Comparison of ENCODE assay signal across 15 cellular contexts in the genomic region with DNA sequence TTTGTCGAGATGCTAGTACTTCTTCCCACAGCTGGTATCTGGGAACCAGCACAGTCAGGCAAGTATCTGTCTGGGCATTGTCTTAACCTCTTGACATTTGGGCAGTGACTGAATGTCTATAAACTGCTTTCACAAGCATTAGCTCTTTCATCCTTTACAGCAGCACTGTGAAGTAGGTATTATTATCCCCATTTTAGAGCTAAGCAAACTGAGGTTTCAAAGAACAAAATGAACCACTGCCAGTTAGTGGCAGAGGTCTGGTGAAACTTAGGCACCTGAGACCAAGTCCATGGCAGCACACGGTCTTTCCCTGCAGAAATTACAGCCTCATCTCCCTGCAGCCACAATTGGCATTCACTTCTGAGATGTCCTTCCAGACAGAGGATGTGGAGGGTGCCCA.
DNase-seq lines count a peak whose midpoint lies in the region; ATAC-seq, FAIRE-seq and TF ChIP-seq lines count a peak whose summit lies in the region.
"Had no signal": no experiment of that assay in that cellular context is flagged by ENCODE, and none has a peak within 500 bp of the region (broad histone marks: within the 10 kb centered on the region; RNA-seq: fewer than 3 reads in every experiment).

No MANE protein-coding gene starts in this region.

- in situ Hi-C loops in HepG2 (cut with HindIII; ENCODE audit: extremely low pct_ligation_motif_present, low pct_unique_long_range_greater_than_20kb), result no loop called here

- TF ChIP-seq CTCF in HepG2 (CRISPR knock-in tag; IDR thresholded peaks at IDR 0.05), result no peak
- no peak for TF ChIP-seq CTCF in right lobe of liver (IDR thresholded peaks at IDR 0.05)
- 0 out of 2 replicates have a peak, but pooled peaks have one; percentile 22 for TF ChIP-seq CTCF in OCI-LY7 (conservative IDR thresholded peaks at IDR 0.05; ENCODE audit: low read length)
- TF ChIP-seq CTCF in VCaP (conservative IDR thresholded peaks at IDR 0.05), result peak; percentile 37

- H3K9me3 ChIP-seq in HepG2 (ENCODE audit: low read length) (no peaks in the 10 kb centered on the region), right lobe of liver (no peaks in the 10 kb centered on the region), OCI-LY7 (ENCODE audit: low read length) (no peaks in the 10 kb centered on the region)

- BruUV-seq in HepG2 (replicated peaks; lab: Mats Ljungman, UMichigan) (no TSS peak), OCI-LY7 (replicated peaks; lab: Mats Ljungman, UMichigan) (no TSS peak)

- no peak overlapping the region for H3K9ac ChIP-seq in HepG2 (ENCODE audit: insufficient read depth, low read depth, low read length)
- H3K9ac ChIP-seq: GM23248 had no signal

- no peak for TF ChIP-seq EP300 in HepG2 (IDR thresholded peaks at IDR 0.05; ENCODE audit: low read depth in 2 of 2, low read length in 2 of 2)
- TF ChIP-seq EP300 in HepG2 (CRISPR knock-in tag; IDR thresholded peaks at IDR 0.05; ENCODE audit: borderline replicate concordance), result no peak

- H2AFZ ChIP-seq in HepG2 (ENCODE audit: low read length), result no peak overlapping the region
- H2AFZ ChIP-seq in OCI-LY7 (ENCODE audit: low read length), result no peak overlapping the region
- H2AFZ ChIP-seq: GM23248 had no signal

- H3K9me2 ChIP-seq in OCI-LY7 (ENCODE audit: insufficient read depth, low read length), result no peaks in the 10 kb centered on the region

- WGBS in HepG2 (ENCODE audit: low lambda C conversion rate), result 20% methylated on average over 2 of the region's 2 CpGs
- WGBS in right lobe of liver (ENCODE audit: insufficient coverage, low coverage, low lambda C conversion rate, missing lambda C conversion rate), result 67% methylated on average over 2 of the region's 2 CpGs

- ATAC-seq in HepG2 (no peak), right lobe of liver (no peak), GM21367 (IDR thresholded peaks at IDR 0.05; ENCODE audit: unreplicated experiment) (no peak)

- intact Hi-C loops in HepG2 (cut with micrococcal nuclease; ENCODE audit: unreplicated experiment), result no loop called here
- intact Hi-C loops in right lobe of liver (cut with DNase I), result no loop called here
- intact Hi-C loops in OCI-LY7 (cut with micrococcal nuclease; ENCODE audit: unreplicated experiment), result loop anchor here (1.0 to 2.0 kb wide), 2 partner anchors 16 to 39 kb away; no protein-coding TSS in a partner anchor
- intact Hi-C loops in activated CD4-positive, alpha-beta T cell treated with anti-CD3 and anti-CD28 coated beads, Interleukin-2, amount 10 ng/mL, durations not matched to agents 24 days and 14 days (cut with micrococcal nuclease), result no loop called here

- H3K27me3 ChIP-seq in HepG2 (ENCODE audit: control insufficient read depth in 1 of 2, insufficient read depth in 2 of 2, low read length in 2 of 2) (peaks cover 0 to 1% of the 10 kb centered on the region in 2 experiments; a peak in 1 of 5 replicates), right lobe of liver (no peaks in the 10 kb centered on the region)

- TF ChIP-seq RAD21 in HepG2 (CRISPR knock-in tag; IDR thresholded peaks at IDR 0.05), result no peak

- CTCF ChIA-PET in HepG2 (lab: Yijun Ruan, JAX; ENCODE audit: low intra/inter-chr PET ratio, low total read pairs), result interaction anchor here (1.1 kb wide), 1 partner anchor 282 kb away, joined by 3 read pairs; no protein-coding TSS in a partner anchor
- CTCF ChIA-PET in OCI-LY7 (lab: Charles Lee; ENCODE audit: unreplicated experiment), result interaction anchor here (0.6 to 2.2 kb wide), 3 partner anchors 16 to 575 kb away, joined by 3 to 9 read pairs (median 3); no protein-coding TSS in a partner anchor

- no peak for TF ChIP-seq POLR2A in HepG2 (IDR thresholded peaks at IDR 0.05; ENCODE audit: insufficient read depth in 1 of 2, low read depth in 2 of 2, low read length in 2 of 2)
- TF ChIP-seq POLR2A in right lobe of liver (IDR thresholded peaks at IDR 0.05), result no peak

- peaks cover 0 to 13% (median 4%) of the 10 kb centered on the region in 3 donors for H3K27me3 Mint-ChIP-seq in immature natural killer cell (ENCODE audit: low read depth in 3 of 3)
- no peaks in the 10 kb centered on the region for H3K27me3 Mint-ChIP-seq in activated CD4-positive, alpha-beta T cell treated with anti-CD3 and anti-CD28 coated beads, Interleukin-2, amount 10 ng/mL, durations not matched to agents 24 days and 14 days

- H4K20me1 ChIP-seq in HepG2 (ENCODE audit: insufficient read depth, low read length) (no peaks in the 10 kb centered on the region), OCI-LY7 (ENCODE audit: insufficient read depth, low read length) (no peaks in the 10 kb centered on the region)

- H3K4me3 ChIP-seq in HepG2 (replicated peaks in 1 of 3; ENCODE audit: insufficient read depth in 1 of 3, low read depth in 2 of 3, low read length in 3 of 3) (no peak overlapping the region), right lobe of liver (no peak overlapping the region), OCI-LY7 (ENCODE audit: low read depth, low read length, poor library complexity, severe bottlenecking) (no peak overlapping the region)
- H3K4me3 ChIP-seq: GM23248 had no signal

- peaks cover 0 to 13% (median 6%) of the 10 kb centered on the region in 3 donors for H3K36me3 Mint-ChIP-seq in immature natural killer cell
- H3K36me3 Mint-ChIP-seq in activated CD4-positive, alpha-beta T cell treated with anti-CD3 and anti-CD28 coated beads, Interleukin-2, amount 10 ng/mL, durations not matched to agents 24 days and 14 days (ENCODE audit: low read depth), result no peaks in the 10 kb centered on the region
- H3K36me3 Mint-ChIP-seq: CD4-positive, alpha-beta memory T cell had no signal

- H3K36me3 ChIP-seq in HepG2 (replicated peaks in 1 of 2; ENCODE audit: control insufficient read depth in 1 of 2, insufficient read depth in 2 of 2, low read length in 2 of 2), result no peaks in the 10 kb centered on the region
- H3K36me3 ChIP-seq in right lobe of liver, result no peaks in the 10 kb centered on the region
- no peaks in the 10 kb centered on the region for H3K36me3 ChIP-seq in OCI-LY7 (ENCODE audit: insufficient read depth, low read length)

- H3K27ac ChIP-seq in HepG2 (ENCODE audit: extremely low read length, insufficient read depth, low read length) (no peak overlapping the region), right lobe of liver (no peak overlapping the region), OCI-LY7 (ENCODE audit: low read depth, low read length, poor library complexity, severe bottlenecking) (no peak overlapping the region), VCaP (no peak overlapping the region)
- H3K27ac ChIP-seq: GM23248 had no signal

- FAIRE-seq in HepG2 (lab: Jason Lieb, UNC), result no peak

- DNase-seq in HepG2 (ENCODE audit: low spot score) (no peak), right lobe of liver (no peak), OCI-LY7 (ENCODE audit: low spot score) (no peak), immature natural killer cell (no peak)
- DNase-seq in stimulated activated CD8-positive, alpha-beta memory T cell treated with anti-CD3 and anti-CD28 coated beads, Interleukin-4, amount 100 ng/mL, for 48 hours, result no peak
- no peak for DNase-seq in activated CD4-positive, alpha-beta T cell treated with anti-CD3 and anti-CD28 coated beads, Interleukin-2, amount 10 ng/mL, durations not matched to agents 24 days and 14 days
- DNase-seq: Calu3; CD4-positive, alpha-beta memory T cell; COR-L47; DMS79 treated with DMSO at 0.1 percent for 48 hours; H9 had no signal

- H3K4me2 ChIP-seq in HepG2 (ENCODE audit: low read depth, low read length), result no peak overlapping the region
- no peak overlapping the region for H3K4me2 ChIP-seq in OCI-LY7 (ENCODE audit: low read length)

- H3K79me2 ChIP-seq in HepG2 (ENCODE audit: insufficient read depth, low read length), result no peaks in the 10 kb centered on the region
- H3K79me2 ChIP-seq in OCI-LY7 (ENCODE audit: insufficient read depth, low read depth, low read length), result no peaks in the 10 kb centered on the region

- H3K4me1 ChIP-seq in HepG2 (ENCODE audit: insufficient read depth, low read length) (peaks cover 21% of the 10 kb centered on the region), right lobe of liver (no peaks in the 10 kb centered on the region), OCI-LY7 (ENCODE audit: insufficient read depth, low read length, poor library complexity, severe bottlenecking) (peaks cover 1% of the 10 kb centered on the region)

- POLR2A ChIA-PET in HepG2 (lab: Yijun Ruan, JAX), result no interaction called here
- POLR2A ChIA-PET in OCI-LY7 (lab: Charles Lee), result interaction anchor here (0.7 to 1.6 kb wide), 4 partner anchors 9 to 14 kb away, joined by 3 to 4 read pairs (median 4); no protein-coding TSS in a partner anchor

- H3K4me1 Mint-ChIP-seq in immature natural killer cell, result peaks cover 32 to 43% of the 10 kb centered on the region in 2 donors
- no peaks in the 10 kb centered on the region for H3K4me1 Mint-ChIP-seq in activated CD4-positive, alpha-beta T cell treated with anti-CD3 and anti-CD28 coated beads, Interleukin-2, amount 10 ng/mL, durations not matched to agents 24 days and 14 days
- H3K4me1 Mint-ChIP-seq: CD4-positive, alpha-beta memory T cell had no signal

- H3K4me3 Mint-ChIP-seq in immature natural killer cell, result peak overlapping the region in 3 of 5 donors; percentile 39 to 62 (median 61)
- H3K4me3 Mint-ChIP-seq in activated CD4-positive, alpha-beta T cell treated with anti-CD3 and anti-CD28 coated beads, Interleukin-2, amount 10 ng/mL, durations not matched to agents 24 days and 14 days, result no peak overlapping the region
- H3K4me3 Mint-ChIP-seq: CD4-positive, alpha-beta memory T cell; H9; HFFc6 had no signal

- H3K27ac Mint-ChIP-seq in immature natural killer cell, result peak overlapping the region; percentile 28 to 91 (median 78)
- no peak overlapping the region for H3K27ac Mint-ChIP-seq in activated CD4-positive, alpha-beta T cell treated with anti-CD3 and anti-CD28 coated beads, Interleukin-2, amount 10 ng/mL, durations not matched to agents 24 days and 14 days
- H3K27ac Mint-ChIP-seq: CD4-positive, alpha-beta memory T cell; H9; HFFc6 had no signal

- H3K9me3 Mint-ChIP-seq in immature natural killer cell, result no peaks in the 10 kb centered on the region
- no peaks in the 10 kb centered on the region for H3K9me3 Mint-ChIP-seq in activated CD4-positive, alpha-beta T cell treated with anti-CD3 and anti-CD28 coated beads, Interleukin-2, amount 10 ng/mL, durations not matched to agents 24 days and 14 days
- H3K9me3 Mint-ChIP-seq: CD4-positive, alpha-beta memory T cell; H9; HFFc6 had no signal

TF ChIP-seq in HepG2, 621 proteins besides CTCF, POLR2A, EP300 and RAD21 (continues in another document):
- TF ChIP-seq ZNF629 (CRISPR knock-in tag; conservative IDR thresholded peaks at IDR 0.05), result peak; percentile 60; the same call in 1 of the 2 replicates

Comparison
In these comparisons a context has a peak if more than half of its experiments do, and no peak if none do; other contexts are left out.
1. CTCF ChIP-seq: peak in OCI-LY7 (single experiment) and VCaP (single experiment); none in HepG2 (single experiment) and right lobe of liver (0 of 4).